8 cellular contexts compared by ENCODE assay signal in genomic region chr3:47283596-47284364, GRCh38. TPM values are rescaled to one million over a fixed set of nuclear protein-coding genes. Genes with fewer than 3 reads are reported as not detected.
DNase-seq lines count a peak whose midpoint lies in the region; FAIRE-seq and TF ChIP-seq lines count a peak whose summit lies in the region.

No MANE protein-coding gene starts in this region.

- CTCF ChIA-PET in PC-9 (lab: Charles Lee) = no interaction called here

- H3K27ac ChIP-seq in PC-9 (0 out of 2 replicates have a peak overlapping the region, but pooled peaks have one; percentile 16), keratinocyte (ENCODE audit: control insufficient read depth, insufficient read depth, low read length) (peak overlapping the region; percentile 93)

- no peak for FAIRE-seq in keratinocyte (lab: Jason Lieb, UNC)

- peaks cover 7% of the 10 kb centered on the region for H3K4me1 ChIP-seq in PC-9 (replicated peaks; ENCODE audit: insufficient read depth)
- H3K4me1 ChIP-seq in keratinocyte (ENCODE audit: control insufficient read depth, extremely low read depth, insufficient read depth, low read length) = peaks cover 12% of the 10 kb centered on the region

- peak overlapping the region; percentile 92 for H3K9ac ChIP-seq in keratinocyte (ENCODE audit: control insufficient read depth, extremely low read depth, insufficient read depth, low read length)

- H3F3A ChIP-seq in PC-9 (ENCODE audit: insufficient read depth, low read depth) = peaks cover 20% of the 10 kb centered on the region; the same call in 1 of the 2 replicates

- DNase-seq in GM03348 (ENCODE audit: low spot score) = peak; percentile 41
- peak in 1 of 2 experiments; percentile 9 for DNase-seq in PC-9
- peak; percentile 26 for DNase-seq in astrocyte of the cerebellum (ENCODE audit: low read depth)
- no peak for DNase-seq in keratinocyte (ENCODE audit: low read depth, low spot score)
- peak; percentile 39 to 57 for DNase-seq in stimulated activated CD4-positive, alpha-beta T cell treated with anti-CD3 and anti-CD28 coated beads, Interleukin-2, amount 100 ng/mL, for 24 hours
- no peak for DNase-seq in GDM1 (lab: John Stamatoyannopoulos, UW)
- DNase-seq in NCI-H1436 (lab: John Stamatoyannopoulos, UW) = no peak
- no peak for DNase-seq in NCI-H1105 (lab: John Stamatoyannopoulos, UW)

- in situ Hi-C loops in astrocyte of the cerebellum (cut with HindIII; ENCODE audit: low sequenced_read_pairs) = no loop called here

- no peak for TF ChIP-seq CTCF in PC-9 (conservative IDR thresholded peaks at IDR 0.05)
- no peak for TF ChIP-seq CTCF in astrocyte of the cerebellum (IDR thresholded peaks at IDR 0.05; ENCODE audit: low read depth, low read length, missing control alignments)
- TF ChIP-seq CTCF in keratinocyte (optimal IDR thresholded peaks at IDR 0.05 in 1 of 3, IDR thresholded peaks at IDR 0.05 in 1 of 3, conservative IDR thresholded peaks at IDR 0.05 in 1 of 3; ENCODE audit: extremely low read depth in 1 of 3, insufficient read depth in 2 of 3, low read length in 3 of 3) = no peak

- dilution Hi-C loops in keratinocyte (cut with MboI; ENCODE audit: extremely low pct_ligation_motif_present, low sequenced_read_pairs) = no loop called here

- no peaks in the 10 kb centered on the region for H3K9me1 ChIP-seq in keratinocyte (ENCODE audit: control insufficient read depth, extremely low read depth, insufficient read depth, low read length)

- TSS peak; percentile 48 for BruUV-seq in PC-9 (replicated peaks; lab: Mats Ljungman, UMichigan)

- H2AFZ ChIP-seq in PC-9 (peak overlapping the region; percentile 91), keratinocyte (ENCODE audit: control insufficient read depth, low read length) (no peak overlapping the region)

- H3K27me3 ChIP-seq in PC-9 (ENCODE audit: insufficient read depth, low read depth) = no peaks in the 10 kb centered on the region
- H3K27me3 ChIP-seq in keratinocyte (ENCODE audit: control insufficient read depth, extremely low read depth, insufficient read depth, low read length) = no peaks in the 10 kb centered on the region

- intact Hi-C loops in PC-9 (cut with micrococcal nuclease; ENCODE audit: unreplicated experiment) = loop anchor here (5.0 kb wide), 1 partner anchor 39 kb away; no protein-coding TSS in a partner anchor

- H4K20me1 ChIP-seq in PC-9 (ENCODE audit: insufficient read depth) (no peaks in the 10 kb centered on the region), keratinocyte (ENCODE audit: control insufficient read depth, extremely low read depth, insufficient read depth, low read length) (no peaks in the 10 kb centered on the region)

- H3K79me2 ChIP-seq in PC-9 (ENCODE audit: low read depth) = peaks cover 61% of the 10 kb centered on the region
- peaks cover 64% of the 10 kb centered on the region for H3K79me2 ChIP-seq in keratinocyte (ENCODE audit: control insufficient read depth, insufficient read depth, low read length)

- peak overlapping the region; percentile 86 for H3K4me3 ChIP-seq in PC-9
- H3K4me3 ChIP-seq in astrocyte of the cerebellum (ENCODE audit: low read depth, low read length) = peak overlapping the region; percentile 85
- peak overlapping the region; percentile 74 to 90 (median 83) for H3K4me3 ChIP-seq in keratinocyte (ENCODE audit: control insufficient read depth in 2 of 3, extremely low read depth in 1 of 3, insufficient read depth in 2 of 3, low read depth in 1 of 3, low read length in 3 of 3)

- H3K4me2 ChIP-seq in PC-9 (peak overlapping the region; percentile 93), keratinocyte (ENCODE audit: control insufficient read depth, extremely low read depth, insufficient read depth, low read depth, low read length) (peak overlapping the region; percentile 89)

- POLR2A ChIA-PET in PC-9 (lab: Charles Lee; ENCODE audit: unreplicated experiment) = no interaction called here

- no peaks in the 10 kb centered on the region for H3K9me2 ChIP-seq in PC-9 (ENCODE audit: insufficient read depth)

- H3K36me3 ChIP-seq in PC-9 (ENCODE audit: low read depth) (no peaks in the 10 kb centered on the region), keratinocyte (ENCODE audit: control insufficient read depth in 2 of 2, extremely low read depth in 1 of 2, insufficient read depth in 2 of 2, low read length in 2 of 2) (no peaks in the 10 kb centered on the region)

- H3K9me3 ChIP-seq in PC-9 (ENCODE audit: insufficient read depth, low read depth) (no peaks in the 10 kb centered on the region), keratinocyte (ENCODE audit: control insufficient read depth, low read depth, low read length) (no peaks in the 10 kb centered on the region)

RNA-seq across cellular contexts. Expression of gene KLHL18, which starts 1.0 kb away (rescaled TPM):
- 16.0 and 21.9 TPM in 2 replicates for total RNA-seq in PC-9 (2021)
- 33.4 to 40.0 TPM (median 37.3 TPM) in 3 replicates for polyA plus RNA-seq in keratinocyte
- polyA plus RNA-seq in keratinocyte (2011; ENCODE audit: low read depth) = 12.9 TPM
- 25.8 and 34.8 TPM in 2 replicates for polyA plus RNA-seq in keratinocyte (2011; cell fraction: cytosol; rRNA removed)
- polyA plus RNA-seq in keratinocyte (2011; cell fraction: nucleus; rRNA removed) = 45.1 and 48.5 TPM in 2 replicates
- 34.5 and 34.9 TPM in 2 replicates for polyA plus RNA-seq in keratinocyte (2012; ENCODE audit: low replicate concordance)
- polyA minus RNA-seq in keratinocyte = 45.3 to 64.5 TPM (median 59.3 TPM) in 3 replicates
- 38.8 TPM for polyA minus RNA-seq in keratinocyte (2011; cell fraction: cytosol; rRNA and poly(A)+ RNA removed)
- 38.2 and 42.4 TPM in 2 replicates for polyA minus RNA-seq in keratinocyte (2011; cell fraction: nucleus; rRNA and poly(A)+ RNA removed)

RNA-seq across cellular contexts. Expression of gene KIF9, which starts 1.2 kb away (rescaled TPM):
- 18.4 and 21.4 TPM in 2 replicates for total RNA-seq in PC-9 (2021)
- 6.2 to 9.2 TPM (median 7.2 TPM) in 3 replicates for polyA plus RNA-seq in keratinocyte
- polyA plus RNA-seq in keratinocyte (2011; ENCODE audit: low read depth) = 1.8 TPM
- polyA plus RNA-seq in keratinocyte (2011; cell fraction: cytosol; rRNA removed) = 6.7 and 8.1 TPM in 2 replicates
- polyA plus RNA-seq in keratinocyte (2011; cell fraction: nucleus; rRNA removed) = 2.8 and 5.1 TPM in 2 replicates
- 6.7 and 8.3 TPM in 2 replicates for polyA plus RNA-seq in keratinocyte (2012; ENCODE audit: low replicate concordance)
- polyA minus RNA-seq in keratinocyte = 1.6 to 4.0 TPM (median 3.1 TPM) in 3 replicates
- polyA minus RNA-seq in keratinocyte (2011; cell fraction: cytosol; rRNA and poly(A)+ RNA removed) = 1.7 TPM
- 1.1 and 2.6 TPM in 2 replicates for polyA minus RNA-seq in keratinocyte (2011; cell fraction: nucleus; rRNA and poly(A)+ RNA removed)

Comparison
In these comparisons a context has a peak if more than half of its experiments do, and no peak if none do; other contexts are left out.
1. DNase-seq: peak in GM03348 (single experiment), astrocyte of the cerebellum (single experiment) and stimulated activated CD4-positive, alpha-beta T cell treated with anti-CD3 and anti-CD28 coated beads, Interleukin-2, amount 100 ng/mL, for 24 hours (2 of 2); none in keratinocyte (single experiment), GDM1 (single experiment), NCI-H1436 (single experiment) and NCI-H1105 (single experiment).
2. Peak in every context shown above with its lines, with median percentiles within 50 percentile points of each other: H3K4me3 ChIP-seq.